In the genomic region with DNA sequence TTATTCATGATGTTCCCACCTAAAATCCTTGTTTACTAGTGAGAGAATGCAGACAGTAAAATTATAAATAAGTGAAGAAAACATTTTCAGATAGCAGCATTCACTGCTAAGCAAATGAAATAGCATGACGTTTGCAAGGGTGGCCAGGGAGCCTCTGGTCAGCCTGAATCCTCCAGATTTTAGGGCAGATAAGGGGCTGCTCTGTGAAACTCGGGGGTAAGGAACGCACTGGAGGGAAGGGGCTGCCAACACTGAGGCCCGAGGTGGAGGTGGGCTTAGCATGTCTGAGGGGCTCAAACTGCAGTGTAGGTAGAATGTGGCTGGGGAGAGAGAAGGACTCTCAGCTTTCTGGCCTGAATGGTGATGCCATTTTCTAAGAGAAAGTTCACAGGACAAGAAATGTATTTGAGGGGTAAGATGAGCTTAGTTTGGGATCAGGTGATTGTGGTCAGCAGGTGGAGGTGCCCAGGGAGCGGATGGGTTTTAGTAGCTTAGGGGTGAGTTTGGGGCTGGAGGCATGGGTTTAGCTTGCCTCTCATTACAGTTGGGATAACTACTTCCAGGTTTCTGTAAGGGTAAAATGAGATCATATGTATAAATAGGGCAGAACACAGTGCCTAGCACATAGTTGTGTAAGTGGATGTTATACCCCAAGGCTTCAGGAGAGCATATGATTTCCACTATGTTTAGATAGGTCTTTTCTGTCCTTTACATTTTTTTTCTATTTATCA, we compare ENCODE assay signal across 26 cellular contexts. TPM values are rescaled to one million over a fixed set of nuclear protein-coding genes. Genes with fewer than 3 reads are reported as not detected.
A peak's percentile ranks its signal among the peaks of the same experiment; 100 is the strongest.
DNase-seq lines count a peak whose midpoint lies in the region; ATAC-seq and TF ChIP-seq lines count a peak whose summit lies in the region.
"Had no signal": no experiment of that assay in that cellular context is flagged by ENCODE, and none has a peak within 500 bp of the region (broad histone marks: within the 10 kb centered on the region; RNA-seq: fewer than 3 reads in every experiment).

No MANE protein-coding gene starts in this region.

- H3K9me3 ChIP-seq in WERI-Rb-1 (ENCODE audit: severe bottlenecking) (no peaks in the 10 kb centered on the region), mesodermal cell (ENCODE audit: control insufficient read depth, low read length) (no peaks in the 10 kb centered on the region), tibial nerve (no peaks in the 10 kb centered on the region)
- H3K9me3 ChIP-seq: adrenal gland, lower lobe of right lung, SJCRH30, suprapubic skin had no signal

- TF ChIP-seq EP300 in tibial nerve (IDR thresholded peaks at IDR 0.05) = no peak

- H3K36me3 ChIP-seq in WERI-Rb-1 (no peaks in the 10 kb centered on the region), mesodermal cell (ENCODE audit: control insufficient read depth, insufficient read depth, low read length) (peaks cover 4% of the 10 kb centered on the region), tibial nerve (no peaks in the 10 kb centered on the region)
- H3K36me3 ChIP-seq: adrenal gland, lower lobe of right lung, SJCRH30, suprapubic skin had no signal

- DNase-seq in stimulated activated naive CD8-positive, alpha-beta T cell treated with anti-CD3 and anti-CD28 coated beads, Interleukin-15, Interleukin-2, amounts not matched to agents 100 U/mL and 50 U/mL, for 24 hours = no peak
- DNase-seq in WERI-Rb-1 (no peak), tibial nerve (ENCODE audit: low spot score in 2 of 2) (no peak)
- DNase-seq: activated CD4-positive, alpha-beta T cell treated with anti-CD3 and anti-CD28 coated beads for 1 hour; activated T-cell treated with anti-CD3 and anti-CD28 coated beads, Interleukin-2, amount 50 U/mL, for 4 hours; adrenal gland; DND-41; effector CD4-positive, alpha-beta T cell; head of caudate nucleus; lower lobe of right lung; NCI-H1105; NCI-H524 treated with DMSO at 0.1 percent for 48 hours; posterior cingulate gyrus; SJCRH30; stimulated activated CD4-positive, alpha-beta T cell treated with anti-CD3 and anti-CD28 coated beads, Interleukin-4, amount 100 ng/mL, for 1 hour had no signal

- H3K27me3 ChIP-seq in WERI-Rb-1 (ENCODE audit: insufficient read depth, low read depth, severe bottlenecking) (no peaks in the 10 kb centered on the region), tibial nerve (no peaks in the 10 kb centered on the region)
- H3K27me3 ChIP-seq: adrenal gland, SJCRH30, suprapubic skin had no signal

- no peak for ATAC-seq in stimulated activated naive CD8-positive, alpha-beta T cell treated with anti-CD3 and anti-CD28 coated beads, Interleukin-15, Interleukin-2, amounts not matched to agents 100 U/mL and 50 U/mL, for 24 hours
- ATAC-seq in GM21723 (IDR thresholded peaks at IDR 0.05; ENCODE audit: unreplicated experiment) (no peak), GM21619 (IDR thresholded peaks at IDR 0.05; ENCODE audit: unreplicated experiment) (no peak)

- H3K36me3 Mint-ChIP-seq in stimulated activated naive CD8-positive, alpha-beta T cell treated with anti-CD3 and anti-CD28 coated beads, Interleukin-15, Interleukin-2, amounts not matched to agents 100 ng/mL and 50 ng/mL, for 24 hours (ENCODE audit: low read depth) = peaks cover 4% of the 10 kb centered on the region

- H3K4me1 ChIP-seq in mesodermal cell (ENCODE audit: control insufficient read depth, insufficient read depth, low read length, poor library complexity, severe bottlenecking) (no peaks in the 10 kb centered on the region), tibial nerve (peaks cover 0 to 7% (median 0%) of the 10 kb centered on the region in 4 donors)
- H3K4me1 ChIP-seq: adrenal gland, lower lobe of right lung, SJCRH30, suprapubic skin had no signal

- TF ChIP-seq CTCF in WERI-Rb-1 (IDR thresholded peaks at IDR 0.05; ENCODE audit: low read depth, low read length) (no peak), tibial nerve (IDR thresholded peaks at IDR 0.05) (no peak)

- no peak for TF ChIP-seq POLR2A in tibial nerve (IDR thresholded peaks at IDR 0.05)

- H3K27ac Mint-ChIP-seq in stimulated activated naive CD8-positive, alpha-beta T cell treated with anti-CD3 and anti-CD28 coated beads, Interleukin-15, Interleukin-2, amounts not matched to agents 100 ng/mL and 50 ng/mL, for 24 hours = peak overlapping the region; percentile 6
- H3K27ac Mint-ChIP-seq: B cell had no signal

- no peaks in the 10 kb centered on the region for H3K9me3 Mint-ChIP-seq in stimulated activated naive CD8-positive, alpha-beta T cell treated with anti-CD3 and anti-CD28 coated beads, Interleukin-15, Interleukin-2, amounts not matched to agents 100 ng/mL and 50 ng/mL, for 24 hours
- H3K9me3 Mint-ChIP-seq: activated T-cell treated with anti-CD3 and anti-CD28 coated beads, Interleukin-2, amount 50 U/mL, for 4 hours had no signal

- H3K4me3 ChIP-seq in WERI-Rb-1 (ENCODE audit: low read depth, low read length) (no peak overlapping the region), mesodermal cell (ENCODE audit: extremely low read depth, insufficient read depth, low read length, poor library complexity, severe bottlenecking) (no peak overlapping the region), tibial nerve (no peak overlapping the region)
- H3K4me3 ChIP-seq: adrenal gland, lower lobe of right lung, SJCRH30, skin epidermis, suprapubic skin had no signal

- H3K27ac ChIP-seq in WERI-Rb-1 (peak overlapping the region; percentile 59; the same call in 1 of the 2 replicates), mesodermal cell (ENCODE audit: low read depth, low read length, severe bottlenecking) (peak overlapping the region; percentile 11), tibial nerve (peak overlapping the region in 1 of 4 donors; percentile 7)
- H3K27ac ChIP-seq: adrenal gland, lower lobe of right lung, SJCRH30, suprapubic skin had no signal

- no peak overlapping the region for H3K4me3 Mint-ChIP-seq in stimulated activated naive CD8-positive, alpha-beta T cell treated with anti-CD3 and anti-CD28 coated beads, Interleukin-15, Interleukin-2, amounts not matched to agents 100 ng/mL and 50 ng/mL, for 24 hours
- H3K4me3 Mint-ChIP-seq: B cell had no signal

- no peaks in the 10 kb centered on the region for H3K27me3 Mint-ChIP-seq in stimulated activated naive CD8-positive, alpha-beta T cell treated with anti-CD3 and anti-CD28 coated beads, Interleukin-15, Interleukin-2, amounts not matched to agents 100 ng/mL and 50 ng/mL, for 24 hours
- H3K27me3 Mint-ChIP-seq: B cell had no signal

- H3K4me1 Mint-ChIP-seq in stimulated activated naive CD8-positive, alpha-beta T cell treated with anti-CD3 and anti-CD28 coated beads, Interleukin-15, Interleukin-2, amounts not matched to agents 100 ng/mL and 50 ng/mL, for 24 hours (ENCODE audit: low read depth) = peaks cover 35% of the 10 kb centered on the region
- H3K4me1 Mint-ChIP-seq: B cell had no signal

- WGBS in mesodermal cell (ENCODE audit: insufficient coverage in 2 of 2), 2 experiments = 78 to 86% methylated on average over 3 to 5 of the region's 5 CpGs
- WGBS in tibial nerve, 2 donors = 54 to 61% methylated on average over 5 of the region's 5 CpGs

RNA-seq across cellular contexts. Expression of a gene that starts 20.5 kb away (rescaled TPM):
- polyA plus RNA-seq in mesodermal cell (2013, experiment 1 of 2) = not detected
- not detected for polyA plus RNA-seq in mesodermal cell (2013, experiment 2 of 2)
- 1 to 10 TPM in 2 of 4 donors, under 1 TPM in 1, not detected in 1; 0.84 to 2.7 (median 1.3) TPM for total RNA-seq in tibial nerve
- total RNA-seq: HT-29, LHCN-M2, myocyte, OCI-LY7, SJCRH30 had no signal
